Comparison of ENCODE assay signal across 21 cellular contexts in the genomic region with DNA sequence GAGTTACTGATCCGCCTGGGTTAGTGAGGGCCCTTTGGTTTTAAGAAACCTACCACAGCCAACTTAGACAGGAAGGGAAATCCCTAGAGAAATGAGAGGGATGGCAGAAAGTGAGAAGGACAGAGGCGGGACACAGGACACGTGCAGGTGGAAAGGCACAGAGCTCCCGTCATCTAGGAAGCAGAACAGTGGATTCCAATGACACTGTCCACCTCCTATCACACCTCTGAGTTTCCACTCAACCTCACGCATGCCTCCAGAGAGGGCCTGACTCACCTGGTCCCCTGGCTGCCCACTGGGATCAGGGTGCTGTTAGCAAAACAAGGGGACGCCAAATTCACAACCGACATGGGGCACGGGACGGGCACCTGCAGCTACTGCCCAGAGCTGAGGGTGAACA. TPM values are rescaled to one million over a fixed set of nuclear protein-coding genes. Genes with fewer than 3 reads are reported as not detected.
"Had no signal": no experiment of that assay in that cellular context is flagged by ENCODE, and none has a peak within 500 bp of the region (broad histone marks: within the 10 kb centered on the region; RNA-seq: fewer than 3 reads in every experiment).

No MANE protein-coding gene starts in this region.

- H3K4me2 ChIP-seq: SK-N-SH had no signal

- FAIRE-seq: colon had no signal

- ATAC-seq: activated CD8-positive, alpha-beta memory T cell treated with anti-CD3 and anti-CD28 coated beads, Interleukin-2, amount 10 ng/mL, durations not matched to agents 7 days and 5 days; body of pancreas; heart right ventricle; mucosa of descending colon; stimulated activated naive CD8-positive, alpha-beta T cell treated with anti-CD3 and anti-CD28 coated beads, Interleukin-15, Interleukin-2, amounts not matched to agents 100 U/mL and 50 U/mL, for 24 hours; WTC11 had no signal

- H3K4me1 Mint-ChIP-seq: activated CD4-positive, alpha-beta memory T cell treated with anti-CD3 and anti-CD28 coated beads, Interleukin-2, amount 10 ng/mL, durations not matched to agents 7 days and 5 days; activated CD8-positive, alpha-beta memory T cell treated with anti-CD3 and anti-CD28 coated beads, Interleukin-2, amount 10 ng/mL, durations not matched to agents 7 days and 5 days; activated naive CD8-positive, alpha-beta T cell treated with anti-CD3 and anti-CD28 coated beads for 36 hours; immature natural killer cell; memory B cell had no signal

- H3K9ac ChIP-seq: SK-N-SH had no signal

- H3K36me3 Mint-ChIP-seq: activated CD8-positive, alpha-beta memory T cell treated with anti-CD3 and anti-CD28 coated beads, Interleukin-2, amount 10 ng/mL, durations not matched to agents 7 days and 5 days; activated naive CD8-positive, alpha-beta T cell treated with anti-CD3 and anti-CD28 coated beads for 36 hours; immature natural killer cell; memory B cell had no signal

- H3K36me3 ChIP-seq: suprapubic skin had no signal

- H3K9me3 ChIP-seq: body of pancreas, heart right ventricle, mucosa of descending colon, SK-N-SH, suprapubic skin had no signal

- H3K9me3 Mint-ChIP-seq: activated CD4-positive, alpha-beta memory T cell treated with anti-CD3 and anti-CD28 coated beads, Interleukin-2, amount 10 ng/mL, durations not matched to agents 7 days and 5 days; activated naive CD8-positive, alpha-beta T cell treated with anti-CD3 and anti-CD28 coated beads for 36 hours; immature natural killer cell; memory B cell; nephron; WTC11 had no signal

- H3K4me3 ChIP-seq: body of pancreas, heart right ventricle, mucosa of descending colon, suprapubic skin had no signal

- H3K4me1 ChIP-seq: body of pancreas, heart right ventricle had no signal

- H3K27me3 Mint-ChIP-seq: activated CD4-positive, alpha-beta memory T cell treated with anti-CD3 and anti-CD28 coated beads, Interleukin-2, amount 10 ng/mL, durations not matched to agents 7 days and 5 days; activated CD8-positive, alpha-beta memory T cell treated with anti-CD3 and anti-CD28 coated beads, Interleukin-2, amount 10 ng/mL, durations not matched to agents 7 days and 5 days had no signal

- H3K4me3 Mint-ChIP-seq: activated CD4-positive, alpha-beta memory T cell treated with anti-CD3 and anti-CD28 coated beads, Interleukin-2, amount 10 ng/mL, durations not matched to agents 7 days and 5 days; activated CD8-positive, alpha-beta memory T cell treated with anti-CD3 and anti-CD28 coated beads, Interleukin-2, amount 10 ng/mL, durations not matched to agents 7 days and 5 days; activated naive CD8-positive, alpha-beta T cell treated with anti-CD3 and anti-CD28 coated beads for 36 hours; immature natural killer cell; memory B cell; nephron; WTC11 had no signal

- H3K27ac ChIP-seq: body of pancreas, heart right ventricle, suprapubic skin had no signal

- DNase-seq: activated CD4-positive, alpha-beta memory T cell treated with anti-CD3 and anti-CD28 coated beads, Interleukin-2, amount 10 ng/mL, durations not matched to agents 7 days and 5 days; activated CD4-positive, alpha-beta T cell treated with anti-CD3 and anti-CD28 coated beads for 4 hours; activated CD8-positive, alpha-beta memory T cell treated with anti-CD3 and anti-CD28 coated beads, Interleukin-2, amount 10 ng/mL, durations not matched to agents 7 days and 5 days; activated naive CD4-positive, alpha-beta T cell; activated naive CD8-positive, alpha-beta T cell treated with anti-CD3 and anti-CD28 coated beads for 36 hours; amniotic stem cell; body of pancreas; central memory CD4-positive, alpha-beta T cell; heart right ventricle; immature natural killer cell; mucosa of descending colon; nucleus accumbens; posterior cingulate gyrus; SK-N-SH; stimulated activated CD4-positive, alpha-beta T cell treated with anti-CD3 and anti-CD28 coated beads, Interleukin-2, amount 100 ng/mL, for 24 hours; stimulated activated naive CD8-positive, alpha-beta T cell treated with anti-CD3 and anti-CD28 coated beads, Interleukin-15, Interleukin-2, amounts not matched to agents 100 U/mL and 50 U/mL, for 24 hours had no signal

- H3K27ac Mint-ChIP-seq: activated CD4-positive, alpha-beta memory T cell treated with anti-CD3 and anti-CD28 coated beads, Interleukin-2, amount 10 ng/mL, durations not matched to agents 7 days and 5 days; activated CD8-positive, alpha-beta memory T cell treated with anti-CD3 and anti-CD28 coated beads, Interleukin-2, amount 10 ng/mL, durations not matched to agents 7 days and 5 days; activated naive CD8-positive, alpha-beta T cell treated with anti-CD3 and anti-CD28 coated beads for 36 hours; memory B cell; nephron; WTC11 had no signal

- H3K27me3 ChIP-seq: body of pancreas, suprapubic skin had no signal

RNA-seq across cellular contexts. Expression of a gene that starts 26.3 kb away (rescaled TPM):
- total RNA-seq: activated CD4-positive, alpha-beta memory T cell treated with anti-CD3 and anti-CD28 coated beads, Interleukin-2, amount 10 ng/mL, durations not matched to agents 7 days and 5 days; activated CD8-positive, alpha-beta memory T cell treated with anti-CD3 and anti-CD28 coated beads, Interleukin-2, amount 10 ng/mL, durations not matched to agents 7 days and 5 days; activated naive CD8-positive, alpha-beta T cell treated with anti-CD3 and anti-CD28 coated beads for 36 hours had no signal
- polyA plus RNA-seq: immature natural killer cell, SK-N-SH had no signal
